In the genomic region with DNA sequence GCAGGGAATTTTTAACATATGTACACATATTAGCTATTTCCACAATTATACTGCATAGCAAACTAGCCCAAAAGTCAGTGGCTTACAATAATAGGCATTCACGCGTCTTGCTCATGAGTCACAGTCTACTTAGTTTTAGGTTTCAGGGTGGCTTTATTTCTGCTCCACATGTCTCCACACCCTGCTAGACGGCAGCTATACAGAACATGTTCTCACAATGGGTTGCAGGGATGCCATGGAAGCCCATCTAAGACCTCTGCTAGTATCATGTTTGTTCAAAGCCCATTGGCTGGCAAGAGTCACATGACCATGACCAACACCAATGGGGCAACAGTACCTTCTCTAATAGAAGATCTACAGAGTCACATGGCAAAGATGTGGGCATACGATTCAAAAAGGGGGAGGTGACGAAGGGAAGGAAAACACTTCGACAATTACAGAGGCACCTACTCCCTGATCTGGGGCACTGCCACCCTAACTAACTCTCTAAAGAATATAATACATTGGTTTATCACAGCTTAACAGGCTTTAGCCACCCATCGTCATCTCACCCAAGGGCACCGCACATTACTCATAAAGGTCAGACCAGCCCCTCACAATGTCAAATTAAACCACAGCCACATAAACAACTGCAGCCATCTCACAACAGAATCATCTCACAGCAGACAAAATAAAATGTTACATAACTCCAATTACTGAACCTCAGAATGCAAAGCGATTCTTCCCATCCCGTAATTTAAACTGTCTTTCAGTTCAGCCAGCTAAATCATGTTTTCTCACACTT, we compare ENCODE assay signal across 23 cellular contexts.
A peak's percentile ranks its signal among the peaks of the same experiment; 100 is the strongest.
DNase-seq lines count a peak whose midpoint lies in the region; ATAC-seq, FAIRE-seq and TF ChIP-seq lines count a peak whose summit lies in the region.
"Had no signal": no experiment of that assay in that cellular context is flagged by ENCODE, and none has a peak within 500 bp of the region (broad histone marks: within the 10 kb centered on the region; RNA-seq: fewer than 3 reads in every experiment).

No MANE protein-coding gene starts in this region.

- H3K9me3 ChIP-seq in MG63 (no peaks in the 10 kb centered on the region), K562 (replicated peaks; ENCODE audit: control insufficient read depth, insufficient read depth, low read depth, low read length) (no peaks in the 10 kb centered on the region), transverse colon (no peaks in the 10 kb centered on the region)
- H3K9me3 ChIP-seq: left lung had no signal

- no peaks in the 10 kb centered on the region for H3K27me3 ChIP-seq in MG63
- H3K27me3 ChIP-seq in K562 (ENCODE audit: control insufficient read depth in 2 of 2, insufficient read depth in 2 of 2, low read length in 2 of 2) = no peaks in the 10 kb centered on the region
- H3K27me3 ChIP-seq in transverse colon = no peaks in the 10 kb centered on the region
- H3K27me3 ChIP-seq: left lung had no signal

- FAIRE-seq in K562 (lab: Jason Lieb, UNC) = no peak
- FAIRE-seq: A204.1, colon, RCC 7860 had no signal

- no peaks in the 10 kb centered on the region for H3K4me1 ChIP-seq in K562 (replicated peaks in 1 of 2; ENCODE audit: control insufficient read depth in 2 of 2, insufficient read depth in 2 of 2, low read length in 2 of 2)
- no peaks in the 10 kb centered on the region for H3K4me1 ChIP-seq in transverse colon
- H3K4me1 ChIP-seq: left lung had no signal

- no TSS peak for BruUV-seq in K562 (replicated peaks; lab: Mats Ljungman, UMichigan)

- H3K9me3 Mint-ChIP-seq in activated T-cell treated with anti-CD3 and anti-CD28 coated beads, Interleukin-2, amount 50 U/mL, for 72 hours = peaks cover 0 to under 1% of the 10 kb centered on the region in 2 donors

- intact Hi-C loops in K562 (cut with micrococcal nuclease) (no loop called here), transverse colon (cut with DNase I; ENCODE audit: low total_unique reads) (no loop called here)

- H3K4me2 ChIP-seq in K562 (ENCODE audit: insufficient read depth, low read length) = no peak overlapping the region

- TF ChIP-seq CTCF in K562 (IDR thresholded peaks at IDR 0.05 in 2 of 3, conservative IDR thresholded peaks at IDR 0.05 in 1 of 3; ENCODE audit: insufficient read depth in 2 of 3, low read depth in 1 of 3, low read length in 3 of 3) (no peak), transverse colon (IDR thresholded peaks at IDR 0.05) (no peak)

- TF ChIP-seq POLR2A in K562 (conservative IDR thresholded peaks at IDR 0.05) = no peak
- TF ChIP-seq POLR2A in transverse colon (IDR thresholded peaks at IDR 0.05) = no peak

- peaks cover 2% of the 10 kb centered on the region for H3K27me3 Mint-ChIP-seq in activated T-cell treated with anti-CD3 and anti-CD28 coated beads, Interleukin-2, amount 50 U/mL, for 72 hours (ENCODE audit: low read depth)
- H3K27me3 Mint-ChIP-seq: activated naive CD8-positive, alpha-beta T cell treated with anti-CD3 and anti-CD28 coated beads, Interleukin-2, amount 10 ng/mL, durations not matched to agents 7 days and 5 days had no signal

- H3K36me3 Mint-ChIP-seq in activated T-cell treated with anti-CD3 and anti-CD28 coated beads, Interleukin-2, amount 50 U/mL, for 72 hours (ENCODE audit: insufficient read depth in 2 of 2) = no peaks in the 10 kb centered on the region
- H3K36me3 Mint-ChIP-seq: activated naive CD8-positive, alpha-beta T cell treated with anti-CD3 and anti-CD28 coated beads, Interleukin-2, amount 10 ng/mL, durations not matched to agents 7 days and 5 days; naive thymus-derived CD8-positive, alpha-beta T cell; T-cell had no signal

- no peak for ATAC-seq in K562
- no peak for ATAC-seq in activated T-cell treated with anti-CD3 and anti-CD28 coated beads, Interleukin-2, amount 50 U/mL, for 72 hours (replicated peaks in 1 of 2)
- ATAC-seq in GM18498 (IDR thresholded peaks at IDR 0.05; ENCODE audit: unreplicated experiment) = no peak
- ATAC-seq: left lung; naive thymus-derived CD8-positive, alpha-beta T cell; T-cell had no signal

- H3K27ac ChIP-seq in K562 (ENCODE audit: extremely low read depth, low read depth, low read length) (no peak overlapping the region), transverse colon (no peak overlapping the region)
- H3K27ac ChIP-seq: left lung had no signal

- no peaks in the 10 kb centered on the region for H3K36me3 ChIP-seq in MG63
- no peaks in the 10 kb centered on the region for H3K36me3 ChIP-seq in K562 (ENCODE audit: control insufficient read depth, insufficient read depth, low read length)
- no peaks in the 10 kb centered on the region for H3K36me3 ChIP-seq in transverse colon
- H3K36me3 ChIP-seq: left lung had no signal

- TF ChIP-seq RAD21 in K562 (CRISPR knock-in tag; conservative IDR thresholded peaks at IDR 0.05 in 1 of 2, IDR thresholded peaks at IDR 0.05 in 1 of 2) = no peak

- H2AFZ ChIP-seq in K562 (ENCODE audit: low read depth, low read length) = no peak overlapping the region

- H3K27ac Mint-ChIP-seq in activated T-cell treated with anti-CD3 and anti-CD28 coated beads, Interleukin-2, amount 50 U/mL, for 72 hours = no peak overlapping the region
- H3K27ac Mint-ChIP-seq: activated naive CD8-positive, alpha-beta T cell treated with anti-CD3 and anti-CD28 coated beads, Interleukin-2, amount 10 ng/mL, durations not matched to agents 7 days and 5 days; naive thymus-derived CD8-positive, alpha-beta T cell; T-cell had no signal

- H3K9me1 ChIP-seq in K562 (ENCODE audit: control insufficient read depth, insufficient read depth, low read length) = no peaks in the 10 kb centered on the region

- no peak overlapping the region for H3K9ac ChIP-seq in K562 (ENCODE audit: insufficient read depth in 1 of 2, low read depth in 2 of 2, low read length in 2 of 2)

- no peaks in the 10 kb centered on the region for H4K20me1 ChIP-seq in K562 (replicated peaks; ENCODE audit: control insufficient read depth, insufficient read depth, low read length)

- POLR2A ChIA-PET in K562 (lab: Yijun Ruan, JAX) = interaction anchor here (0.6 kb wide), 1 partner anchor 176 kb away, joined by 3 read pairs; no protein-coding TSS in a partner anchor

- H3K79me2 ChIP-seq in K562 (ENCODE audit: control insufficient read depth, insufficient read depth, low read length) = no peaks in the 10 kb centered on the region

- TF ChIP-seq EP300 in K562 (IDR thresholded peaks at IDR 0.05; ENCODE audit: low read length) = no peak
- no peak for TF ChIP-seq EP300 in transverse colon (IDR thresholded peaks at IDR 0.05; ENCODE audit: low read depth)

- in situ Hi-C loops in K562 (cut with MboI) = no loop called here
- in situ Hi-C loops in transverse colon (cut with MboI; ENCODE audit: low pct_ligation_motif_present in 1 of 4, low pct_unique_long_range_greater_than_20kb in 1 of 4, low sequenced_read_pairs in 3 of 4) = no loop called here

- no peak overlapping the region for H3K4me3 ChIP-seq in MG63
- no peak overlapping the region for H3K4me3 ChIP-seq in K562
- H3K4me3 ChIP-seq in transverse colon = no peak overlapping the region
- H3K4me3 ChIP-seq: left lung had no signal

- WGBS in K562 (ENCODE audit: insufficient coverage, low coverage, missing lambda C conversion rate) = 43% methylated on average over 10 of the region's 10 CpGs
- WGBS in transverse colon (ENCODE audit: low coverage in 1 of 2), 2 donors = 93 to 95% methylated on average over 7 to 10 of the region's 10 CpGs

- DNase-seq in A172 (ENCODE audit: low spot score) = peak; percentile 85
- DNase-seq in MG63 = peak; percentile 52
- peak in 2 of 4 experiments; percentile 14 to 25 for DNase-seq in K562 (ENCODE audit: extremely low read depth in 1 of 4, low spot score in 3 of 4)
- peak; percentile 90 for DNase-seq in iris pigment epithelial cell (ENCODE audit: low read depth)
- no peak for DNase-seq in activated T-cell treated with anti-CD3 and anti-CD28 coated beads, Interleukin-2, amount 50 U/mL, for 72 hours
- no peak for DNase-seq in NOMO-1 (lab: John Stamatoyannopoulos, UW; ENCODE audit: unreplicated experiment in 2 of 2)
- DNase-seq in transverse colon = no peak
- DNase-seq: activated CD4-positive, CD25-positive, alpha-beta regulatory T cell; activated CD8-positive, alpha-beta memory T cell treated with anti-CD3 and anti-CD28 coated beads, Interleukin-2, amount 50 U/mL, for 4 hours; activated naive CD8-positive, alpha-beta T cell treated with anti-CD3 and anti-CD28 coated beads, Interleukin-2, amount 10 ng/mL, durations not matched to agents 7 days and 5 days; COR-L47; GF-D8; left lung; MM.1S; naive thymus-derived CD8-positive, alpha-beta T cell; NCI-H2081; NCI-H526 treated with DMSO at 0.1 percent for 48 hours; stimulated activated CD4-positive, alpha-beta T cell treated with anti-CD3 and anti-CD28 coated beads, Interleukin-2, amount 100 ng/mL, for 24 hours; T-cell had no signal

- CTCF ChIA-PET in K562 (lab: Yijun Ruan, JAX; ENCODE audit: low intra/inter-chr PET ratio) = no interaction called here

- no peak overlapping the region for H3K4me3 Mint-ChIP-seq in activated T-cell treated with anti-CD3 and anti-CD28 coated beads, Interleukin-2, amount 50 U/mL, for 72 hours
- H3K4me3 Mint-ChIP-seq: activated naive CD8-positive, alpha-beta T cell treated with anti-CD3 and anti-CD28 coated beads, Interleukin-2, amount 10 ng/mL, durations not matched to agents 7 days and 5 days; naive thymus-derived CD8-positive, alpha-beta T cell; T-cell had no signal

- H3K4me1 Mint-ChIP-seq in activated T-cell treated with anti-CD3 and anti-CD28 coated beads, Interleukin-2, amount 50 U/mL, for 72 hours (ENCODE audit: low read depth) = no peaks in the 10 kb centered on the region
- H3K4me1 Mint-ChIP-seq: activated naive CD8-positive, alpha-beta T cell treated with anti-CD3 and anti-CD28 coated beads, Interleukin-2, amount 10 ng/mL, durations not matched to agents 7 days and 5 days; naive thymus-derived CD8-positive, alpha-beta T cell; T-cell had no signal

TF ChIP-seq in K562, 482 proteins besides CTCF, POLR2A, EP300 and RAD21 (continues in another document):
- no peak for TF ChIP-seq SPI1 (IDR thresholded peaks at IDR 0.05; ENCODE audit: borderline replicate concordance, low read depth, low read length)

Comparison
In these comparisons a context has a peak if more than half of its experiments do, and no peak if none do; other contexts are left out.
1. DNase-seq: peak in A172 (single experiment), MG63 (single experiment) and iris pigment epithelial cell (single experiment); none in activated T-cell treated with anti-CD3 and anti-CD28 coated beads, Interleukin-2, amount 50 U/mL, for 72 hours (0 of 2), NOMO-1 (0 of 2) and transverse colon (single experiment).